Comparison of ENCODE assay signal across 27 cellular contexts in genomic region chr13:91893040-91893439, GRCh38.
DNase-seq lines count a peak whose midpoint lies in the region; TF ChIP-seq lines count a peak whose summit lies in the region.
"Had no signal": no experiment of that assay in that cellular context is flagged by ENCODE, and none has a peak within 500 bp of the region (broad histone marks: within the 10 kb centered on the region; RNA-seq: fewer than 3 reads in every experiment).

No MANE protein-coding gene starts in this region.

- H3K4me1 ChIP-seq in HEK293 (ENCODE audit: control insufficient read depth, insufficient read depth, low read length): no peaks in the 10 kb centered on the region
- H3K4me1 ChIP-seq: A549; BLaER1; BLaER1 treated with 17β-estradiol and CSF1 and Interleukin-3, amounts not matched to agents 10 nM and 100 nM; Caco-2 had no signal

- no peak for TF ChIP-seq CTCF in HEK293 (tag by site-specific recombination; IDR thresholded peaks at IDR 0.05)

- CTCF ChIA-PET in HEK293 (lab: Yijun Ruan, JAX): no interaction called here

- H3K36me3 ChIP-seq in HEK293 (ENCODE audit: control insufficient read depth in 2 of 2, insufficient read depth in 1 of 2, low read length in 2 of 2): no peaks in the 10 kb centered on the region
- H3K36me3 ChIP-seq: BE2C; BLaER1; BLaER1 treated with 17β-estradiol and CSF1 and Interleukin-3, amounts not matched to agents 10 nM and 100 nM had no signal

- no peak overlapping the region for H3K27ac ChIP-seq in HEK293 (ENCODE audit: extremely low read depth, low read depth, low read length)
- H3K27ac ChIP-seq: 22Rv1; A549; BLaER1; BLaER1 treated with 17β-estradiol and CSF1 and Interleukin-3, amounts not matched to agents 10 nM and 100 nM; C4-2B had no signal

- no peaks in the 10 kb centered on the region for H3K9me3 ChIP-seq in HEK293 (ENCODE audit: control insufficient read depth, insufficient read depth, low read depth, low read length)
- H3K9me3 ChIP-seq: A549, BE2C, BLaER1, Caco-2 had no signal

- POLR2A ChIA-PET in HEK293 (lab: Yijun Ruan, JAX): no interaction called here

- no peak for DNase-seq in NCI-H526 treated with DMSO at 0.1 percent for 48 hours (lab: John Stamatoyannopoulos, UW)
- DNase-seq: 8988T; ACHN; AML-193; BE2C; C1 segment of cervical spinal cord; Caco-2; Calu3; CD4-positive, alpha-beta memory T cell; CD4-positive, alpha-beta T cell; CD4-positive, CD25-positive, alpha-beta regulatory T cell; CD8-positive, alpha-beta memory T cell; CD8-positive, alpha-beta T cell; COR-L47; DMS 273 treated with DMSO at 0.1 percent for 48 hours; DMS153; DMS53; DMS79; DMS79 treated with DMSO at 0.1 percent for 48 hours; DND-41; EL had no signal

- no peak overlapping the region for H3K4me3 ChIP-seq in HEK293 (ENCODE audit: low read depth, low read length)
- H3K4me3 ChIP-seq: A549; BLaER1; BLaER1 treated with 17β-estradiol and CSF1 and Interleukin-3, amounts not matched to agents 10 nM and 100 nM had no signal

TF ChIP-seq in HEK293, 187 proteins besides CTCF, POLR2A, EP300 and RAD21:
- TF ChIP-seq ZBTB49 (tag by site-specific recombination; IDR thresholded peaks at IDR 0.05; ENCODE audit: low read depth) (no peak), TRIM28 (IDR thresholded peaks at IDR 0.05; ENCODE audit: borderline replicate concordance, low read length) (peak; percentile 94), ZBTB20 (tag by site-specific recombination; IDR thresholded peaks at IDR 0.05) (no peak), KLF9 (tag by site-specific recombination; IDR thresholded peaks at IDR 0.05; ENCODE audit: low read depth) (no peak), ZNF555 (tag by site-specific recombination; conservative IDR thresholded peaks at IDR 0.05) (no peak), ZNF148 (tag by site-specific recombination; IDR thresholded peaks at IDR 0.05; ENCODE audit: borderline replicate concordance) (no peak), ZNF211 (tag by site-specific recombination; IDR thresholded peaks at IDR 0.05; ENCODE audit: low read depth) (no peak), ZNF341 (tag by site-specific recombination; IDR thresholded peaks at IDR 0.05; ENCODE audit: low read depth) (no peak), ZNF692 (tag by site-specific recombination; IDR thresholded peaks at IDR 0.05) (no peak), HOXA7 (CRISPR knock-in tag; IDR thresholded peaks at IDR 0.05; ENCODE audit: borderline replicate concordance) (no peak), ZNF792 (tag by site-specific recombination; IDR thresholded peaks at IDR 0.05) (no peak), SETDB1 (IDR thresholded peaks at IDR 0.05; ENCODE audit: insufficient read length, low read length) (peak; percentile 79), ZNF362 (tag by site-specific recombination; IDR thresholded peaks at IDR 0.05) (no peak), ZNF16 (tag by site-specific recombination; IDR thresholded peaks at IDR 0.05; ENCODE audit: low read depth) (no peak), ZNF660 (tag by site-specific recombination; IDR thresholded peaks at IDR 0.05) (no peak), HOXD13 (CRISPR knock-in tag; IDR thresholded peaks at IDR 0.05; ENCODE audit: borderline replicate concordance) (no peak)
